In genomic region chr9:133738039-133738805, GRCh38 we compare ENCODE assay signal across 7 cellular contexts. TPM values are rescaled to one million over a fixed set of nuclear protein-coding genes. Genes with fewer than 3 reads are reported as not detected.
A peak's percentile ranks its signal among the peaks of the same experiment; 100 is the strongest.
DNase-seq lines count a peak whose midpoint lies in the region; ATAC-seq and TF ChIP-seq lines count a peak whose summit lies in the region.

SARDH (minus strand) TSS chr9:133738352; CDS start chr9:133734173, 4,179 bp downstream.

- no peak for TF ChIP-seq CTCF in ovary (IDR thresholded peaks at IDR 0.05)

- peaks cover 6% of the 10 kb centered on the region for H3K4me1 ChIP-seq in ovary (ENCODE audit: insufficient read depth)

- ATAC-seq in GM18868 (IDR thresholded peaks at IDR 0.05; ENCODE audit: unreplicated experiment) (peak; percentile 51), Right ventricle myocardium superior (ENCODE audit: poor library complexity) (peak; percentile 79), HG03097 (IDR thresholded peaks at IDR 0.05; ENCODE audit: low FRiP score, unreplicated experiment) (no peak)

- no peaks in the 10 kb centered on the region for H3K27me3 ChIP-seq in ovary

- TF ChIP-seq EP300 in ovary (IDR thresholded peaks at IDR 0.05) = no peak

- H3K4me3 ChIP-seq in ovary = peak within 1 kb of the TSS; percentile 30

- no peak within 1 kb of the TSS for H3K27ac ChIP-seq in ovary

- intact Hi-C loops in Right ventricle myocardium superior (cut with DNase I) (no loop called here), ovary (cut with DNase I) (no loop called here)

- H3K9me3 ChIP-seq in ovary = no peaks in the 10 kb centered on the region

- peak; percentile 56 for DNase-seq in NCI-H774 (lab: John Stamatoyannopoulos, UW)
- DNase-seq in activated effector memory CD4-positive, alpha-beta T cell treated with Interleukin-2 at 50 U/mL for 16 hours = peak; percentile 15
- DNase-seq in Right ventricle myocardium superior = peak; percentile 74
- peak; percentile 55 to 72 (median 67) for DNase-seq in ovary
- no peak for DNase-seq in NCI-H2107 (lab: John Stamatoyannopoulos, UW)

- 16 to 24% (median 22%) methylated on average over 13 to 25 of the region's 25 CpGs for WGBS in ovary, 3 donors

- no peaks in the 10 kb centered on the region for H3K36me3 ChIP-seq in ovary

- TF ChIP-seq POLR2A in ovary (IDR thresholded peaks at IDR 0.05) = no peak

RNA-seq across cellular contexts. Expression of gene SARDH, which starts in this region (rescaled TPM):
- total RNA-seq in Right ventricle myocardium superior = 0.94 TPM
- 10 to 100 TPM in 1 of 7 donors, 1 to 10 TPM in 6; 2.5 to 10.0 (median 3.3) TPM for total RNA-seq in ovary
- 1 to 10 TPM; 2.8 to 5.0 TPM for polyA plus RNA-seq in ovary

Comparison
In these comparisons a context has a peak if more than half of its experiments do, and no peak if none do; other contexts are left out.
1. Peak in DNase-seq and ATAC-seq in Right ventricle myocardium superior; RNA of the gene not detected or under 1 TPM.